In the genomic region with DNA sequence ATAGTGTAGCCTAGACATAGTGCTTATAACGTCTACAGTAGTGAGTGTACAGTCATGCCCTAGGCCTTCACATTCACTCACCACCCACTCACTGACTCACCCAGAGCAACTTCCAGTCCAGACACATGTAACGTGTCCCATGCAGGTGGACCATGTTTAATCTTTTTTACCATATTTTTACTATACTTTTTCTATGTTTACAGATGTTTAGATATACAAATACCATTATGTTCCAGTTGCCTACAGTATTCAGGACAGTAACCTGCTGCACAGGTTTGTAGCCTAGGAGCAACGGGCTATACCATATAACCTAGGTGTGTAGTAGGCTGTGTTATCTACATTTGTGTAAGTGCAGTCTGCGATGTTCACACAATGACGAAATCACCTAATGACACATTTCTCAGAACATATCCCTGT, we compare ENCODE assay signal across 8 cellular contexts. TPM values are rescaled to one million over a fixed set of nuclear protein-coding genes. Genes with fewer than 3 reads are reported as not detected.
DNase-seq lines count a peak whose midpoint lies in the region; ATAC-seq and TF ChIP-seq lines count a peak whose summit lies in the region.

No MANE protein-coding gene starts in this region.

- peaks cover 0 to 59% (median 23%) of the 10 kb centered on the region in 3 donors for H3K4me1 ChIP-seq in esophagus squamous epithelium

- 33 to 44% methylated on average over 5 of the region's 5 CpGs for WGBS in esophagus squamous epithelium, 2 donors

- no peaks in the 10 kb centered on the region for H3K9me3 ChIP-seq in esophagus squamous epithelium

- H3K9me3 Mint-ChIP-seq in mesothelial cell of epicardium = no peaks in the 10 kb centered on the region

- no peak overlapping the region for H3K27ac Mint-ChIP-seq in mesothelial cell of epicardium

- H3K4me3 Mint-ChIP-seq in mesothelial cell of epicardium = no peak overlapping the region

- intact Hi-C loops in esophagus squamous epithelium (cut with DNase I) = no loop called here

- H3K36me3 Mint-ChIP-seq in mesothelial cell of epicardium = no peaks in the 10 kb centered on the region

- H3K27me3 ChIP-seq in esophagus squamous epithelium = no peaks in the 10 kb centered on the region

- H3K27ac ChIP-seq in esophagus squamous epithelium = peak overlapping the region; percentile 30 to 69 (median 52)

- DNase-seq in GM03348 (ENCODE audit: low spot score) = peak; percentile 74
- peak; percentile 23 to 45 for DNase-seq in SW 1271 (lab: John Stamatoyannopoulos, UW)
- no peak for DNase-seq in esophagus squamous epithelium (lab: John Stamatoyannopoulos, UW)
- peak; percentile 81 for DNase-seq in stimulated activated CD4-positive, alpha-beta T cell treated with anti-CD3 and anti-CD28 coated beads, Interleukin-1b, Interleukin-23, amount 100 ng/mL, for 48 hours
- no peak for DNase-seq in mesothelial cell of epicardium (ENCODE audit: low spot score in 2 of 2, unreplicated experiment in 2 of 2)
- DNase-seq in NCI-H1417 (lab: John Stamatoyannopoulos, UW) = no peak

- TF ChIP-seq CTCF in esophagus squamous epithelium (IDR thresholded peaks at IDR 0.05) (no peak), mesothelial cell of epicardium (IDR thresholded peaks at IDR 0.05; ENCODE audit: unreplicated experiment) (no peak)

- ATAC-seq in HG03139 (IDR thresholded peaks at IDR 0.05; ENCODE audit: unreplicated experiment) = no peak
- no peak for ATAC-seq in GM18519 (IDR thresholded peaks at IDR 0.05; ENCODE audit: low FRiP score, unreplicated experiment)

- TF ChIP-seq POLR2A in esophagus squamous epithelium (IDR thresholded peaks at IDR 0.05) = no peak

- H3K27me3 Mint-ChIP-seq in mesothelial cell of epicardium (ENCODE audit: low read depth) = peaks cover 2% of the 10 kb centered on the region

- peaks cover 20% of the 10 kb centered on the region for H3K4me1 Mint-ChIP-seq in mesothelial cell of epicardium

- no peak overlapping the region for H3K4me3 ChIP-seq in esophagus squamous epithelium

- H3K36me3 ChIP-seq in esophagus squamous epithelium = no peaks in the 10 kb centered on the region

RNA-seq across cellular contexts. Expression of a gene that starts 11.0 kb away (rescaled TPM):
- 10 to 100 TPM; 34.3 to 43.3 (median 37.0) TPM for total RNA-seq in esophagus squamous epithelium
- total RNA-seq in mesothelial cell of epicardium = 10.6 to 12.6 TPM (median 12.4 TPM) in 3 replicates

Comparison
In these comparisons a context has a peak if more than half of its experiments do, and no peak if none do; other contexts are left out.
1. DNase-seq: peak in GM03348 (single experiment), SW 1271 (2 of 2) and stimulated activated CD4-positive, alpha-beta T cell treated with anti-CD3 and anti-CD28 coated beads, Interleukin-1b, Interleukin-23, amount 100 ng/mL, for 48 hours (single experiment); none in esophagus squamous epithelium (single experiment), mesothelial cell of epicardium (0 of 2) and NCI-H1417 (0 of 3).